10 cellular contexts compared by ENCODE assay signal in genomic region chr1:21317035-21317689, GRCh38. TPM values are rescaled to one million over a fixed set of nuclear protein-coding genes. Genes with fewer than 3 reads are reported as not detected.
DNase-seq lines count a peak whose midpoint lies in the region; ATAC-seq and TF ChIP-seq lines count a peak whose summit lies in the region.
"Had no signal": no experiment of that assay in that cellular context is flagged by ENCODE, and none has a peak within 500 bp of the region (broad histone marks: within the 10 kb centered on the region; RNA-seq: fewer than 3 reads in every experiment).

No MANE protein-coding gene starts in this region.

- peak; percentile 93 to 98 for TF ChIP-seq EP300 in tibial nerve (IDR thresholded peaks at IDR 0.05)

- H3K4me1 ChIP-seq in mucosa of rectum (ENCODE audit: control insufficient read depth in 2 of 2, insufficient read depth in 2 of 2, low read length in 2 of 2) (peaks cover 7 to 19% of the 10 kb centered on the region in 2 donors), tibial nerve (peaks cover 0 to 99% (median 75%) of the 10 kb centered on the region in 4 donors)

- peak in 1 of 2 donors; percentile 53 for TF ChIP-seq POLR2A in tibial nerve (IDR thresholded peaks at IDR 0.05)

- DNase-seq in MV-4-11 (lab: John Stamatoyannopoulos, UW) (peak; percentile 51), fibroblast of gingiva (ENCODE audit: low read depth) (peak; percentile 93), tibial nerve (ENCODE audit: low spot score in 2 of 2) (peak; percentile 78 to 80), GOT3 (lab: John Stamatoyannopoulos, UW) (no peak), inferior parietal cortex (ENCODE audit: extremely low spot score) (no peak)
- DNase-seq: activated gamma-delta T cell treated with Interleukin-2 at 50 U/mL for 16 hours, NCI-H1417 had no signal

- no peaks in the 10 kb centered on the region for H3K27me3 ChIP-seq in mucosa of rectum (ENCODE audit: control insufficient read depth in 2 of 2, insufficient read depth in 2 of 2, low read length in 2 of 2)
- no peaks in the 10 kb centered on the region for H3K27me3 ChIP-seq in tibial nerve

- peak overlapping the region; percentile 64 to 70 for H3K27ac ChIP-seq in mucosa of rectum (ENCODE audit: low read depth in 2 of 2, low read length in 2 of 2)
- H3K27ac ChIP-seq in tibial nerve: peak overlapping the region; percentile 83 to 98 (median 92)

- H3K36me3 ChIP-seq in mucosa of rectum (ENCODE audit: control insufficient read depth in 2 of 2, insufficient read depth in 2 of 2, low read length in 2 of 2): no peaks in the 10 kb centered on the region
- no peaks in the 10 kb centered on the region for H3K36me3 ChIP-seq in tibial nerve

- H3K9me3 ChIP-seq in mucosa of rectum (ENCODE audit: control insufficient read depth in 2 of 2, low read length in 2 of 2): no peaks in the 10 kb centered on the region
- H3K9me3 ChIP-seq in tibial nerve: no peaks in the 10 kb centered on the region

- ATAC-seq in GM21723 (IDR thresholded peaks at IDR 0.05; ENCODE audit: unreplicated experiment): no peak
- ATAC-seq: GM12878 had no signal

- peak overlapping the region in 1 of 2 donors; percentile 0 for H3K9ac ChIP-seq in mucosa of rectum (ENCODE audit: low read depth in 1 of 2, low read length in 2 of 2)

- WGBS in tibial nerve, 2 donors: 21 to 37% methylated on average over 15 to 16 of the region's 16 CpGs

- no peak overlapping the region for H3K4me3 ChIP-seq in mucosa of rectum (ENCODE audit: low read length in 2 of 2)
- H3K4me3 ChIP-seq in tibial nerve: no peak overlapping the region
- H3K4me3 ChIP-seq: GM12878 had no signal

- TF ChIP-seq CTCF in tibial nerve (IDR thresholded peaks at IDR 0.05): no peak

RNA-seq across cellular contexts. Expression of gene ECE1, which starts 26.9 kb away (rescaled TPM):
- total RNA-seq in tibial nerve: 100 to 1,000 TPM in 2 of 4 donors, 10 to 100 TPM in 2; 84.1 to 128 (median 110) TPM

Comparison
In these comparisons a context has a peak if more than half of its experiments do, and no peak if none do; other contexts are left out.
1. DNase-seq: peak in MV-4-11 (single experiment), fibroblast of gingiva (single experiment) and tibial nerve (2 of 2); none in GOT3 (single experiment) and inferior parietal cortex (single experiment).